In the genomic region with DNA sequence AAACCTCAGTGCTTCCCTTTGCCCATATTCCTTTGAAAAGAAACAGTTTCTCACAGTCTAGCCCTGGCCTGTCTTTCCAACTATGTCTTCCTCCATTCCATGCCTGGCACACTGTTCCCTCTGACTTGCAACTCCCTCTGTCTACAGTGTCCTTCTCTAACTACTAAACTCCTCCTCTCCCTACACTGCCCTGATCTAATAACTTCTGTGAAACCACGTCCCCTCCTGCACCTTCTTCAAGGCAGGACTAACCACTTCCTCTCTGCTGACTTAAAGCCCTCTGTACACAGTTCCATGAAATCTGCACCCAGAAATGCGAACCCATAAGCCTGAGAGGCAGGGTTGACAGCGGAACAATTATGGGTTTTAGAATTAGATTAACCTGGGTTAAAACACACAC, we compare ENCODE assay signal across 1 cellular context.
TF ChIP-seq lines count a peak whose summit lies in the region.

No MANE protein-coding gene starts in this region.

TF ChIP-seq in WTC11, 78 proteins besides CTCF, POLR2A, EP300 and RAD21 (continued from another document):
- TF ChIP-seq ZNF425 (CRISPR knock-in tag; conservative IDR thresholded peaks at IDR 0.05), result no peak
- no peak for TF ChIP-seq ARID4B (CRISPR knock-in tag; IDR thresholded peaks at IDR 0.05; ENCODE audit: borderline replicate concordance)
- TF ChIP-seq ZNF232 (CRISPR knock-in tag; IDR thresholded peaks at IDR 0.05), result no peak
- TF ChIP-seq RORB (CRISPR knock-in tag; IDR thresholded peaks at IDR 0.05), result no peak
- TF ChIP-seq NR2C2 (CRISPR knock-in tag; IDR thresholded peaks at IDR 0.05), result no peak
- TF ChIP-seq GABPB1 (CRISPR knock-in tag; IDR thresholded peaks at IDR 0.05), result no peak
- no peak for TF ChIP-seq ELF4 (CRISPR knock-in tag; IDR thresholded peaks at IDR 0.05; ENCODE audit: low read depth)
- no peak for TF ChIP-seq NFYB (CRISPR knock-in tag; conservative IDR thresholded peaks at IDR 0.05; ENCODE audit: low read depth)
- no peak for TF ChIP-seq ZNF263 (CRISPR knock-in tag; IDR thresholded peaks at IDR 0.05; ENCODE audit: low read depth)
